Comparison of ENCODE assay signal across 39 cellular contexts in the genomic region with DNA sequence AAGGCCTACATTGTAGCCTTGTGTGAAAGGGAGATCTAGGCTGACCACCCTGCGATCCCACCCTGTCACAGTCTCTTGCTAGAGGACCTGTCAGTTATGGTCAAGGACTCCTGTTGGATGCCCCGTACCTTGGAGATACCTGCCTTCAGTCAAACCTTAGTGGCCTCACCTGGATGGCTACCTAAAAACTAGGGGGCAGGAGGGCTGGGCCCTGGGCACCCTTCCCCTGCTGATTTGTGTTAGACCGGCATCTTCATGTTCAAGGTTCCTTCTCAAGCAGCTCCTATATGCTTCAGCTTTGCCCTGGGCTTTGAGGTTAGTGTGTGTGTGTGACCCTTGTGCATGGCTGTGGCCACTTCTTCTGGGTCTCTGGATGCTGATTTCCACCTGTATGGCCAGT. TPM values are rescaled to one million over a fixed set of nuclear protein-coding genes. Genes with fewer than 3 reads are reported as not detected.
"Had no signal": no experiment of that assay in that cellular context is flagged by ENCODE, and none has a peak within 500 bp of the region (broad histone marks: within the 10 kb centered on the region; RNA-seq: fewer than 3 reads in every experiment).

No MANE protein-coding gene starts in this region.

- H3K36me3 Mint-ChIP-seq: activated CD8-positive, alpha-beta memory T cell treated with anti-CD3 and anti-CD28 coated beads, Interleukin-2, amount 10 ng/mL, durations not matched to agents 7 days and 5 days; activated naive CD4-positive, alpha-beta T cell treated with anti-CD3 and anti-CD28 coated beads, Interleukin-2, amount 50 U/mL, for 72 hours; activated naive CD8-positive, alpha-beta T cell treated with anti-CD3 and anti-CD28 coated beads for 36 hours; WTC11 had no signal

- ATAC-seq: activated CD4-positive, alpha-beta T cell treated with anti-CD3 and anti-CD28 coated beads for 36 hours; activated CD4-positive, CD25-positive, alpha-beta regulatory T cell treated with anti-CD3 and anti-CD28 coated beads, Interleukin-2, amount 50 U/mL, for 24 hours; activated CD8-positive, alpha-beta memory T cell treated with anti-CD3 and anti-CD28 coated beads, Interleukin-2, amount 10 ng/mL, durations not matched to agents 7 days and 5 days; activated CD8-positive, alpha-beta T cell treated with anti-CD3 and anti-CD28 coated beads, Interleukin-2, amount 10 ng/mL, durations not matched to agents 7 days and 5 days; activated naive CD4-positive, alpha-beta T cell treated with anti-CD3 and anti-CD28 coated beads, Interleukin-2, amount 50 U/mL, for 72 hours; body of pancreas; WTC11 had no signal

- H3K4me1 ChIP-seq: adrenal gland, breast epithelium had no signal

- H3K9me3 ChIP-seq: adrenal gland, body of pancreas had no signal

- H3K4me3 ChIP-seq: adrenal gland, body of pancreas, breast epithelium had no signal

- H3K4me3 Mint-ChIP-seq: activated CD4-positive, alpha-beta memory T cell treated with anti-CD3 and anti-CD28 coated beads, Interleukin-2, amount 10 ng/mL, durations not matched to agents 7 days and 5 days; activated CD4-positive, alpha-beta T cell treated with anti-CD3 and anti-CD28 coated beads for 36 hours; activated CD4-positive, alpha-beta T cell treated with anti-CD3 and anti-CD28 coated beads, Interleukin-2, amount 10 ng/mL, durations not matched to agents 7 days and 5 days; activated CD8-positive, alpha-beta memory T cell treated with anti-CD3 and anti-CD28 coated beads, Interleukin-2, amount 10 ng/mL, durations not matched to agents 7 days and 5 days; activated CD8-positive, alpha-beta T cell treated with anti-CD3 and anti-CD28 coated beads, Interleukin-2, amount 10 ng/mL, durations not matched to agents 7 days and 5 days; activated naive CD4-positive, alpha-beta T cell treated with anti-CD3 and anti-CD28 coated beads for 36 hours; activated naive CD8-positive, alpha-beta T cell treated with anti-CD3 and anti-CD28 coated beads for 36 hours; activated T-cell treated with anti-CD3 and anti-CD28 coated beads, Interleukin-2, amount 50 U/mL, for 24 hours; T-helper 1 cell treated with Interleukin-12 subunit alpha and Interleukin-12 subunit beta and Interleukin-4 antibody, amounts not matched to agents 30 μg/mL and 1 μg/mL, for 36 hours; T-helper 2 cell treated with Interferon-gamma antibody and Interleukin-4, amounts not matched to agents 5 μg/mL and 100 μg/mL, for 36 hours; WTC11 had no signal

- H3K9me3 Mint-ChIP-seq: activated CD4-positive, alpha-beta memory T cell treated with anti-CD3 and anti-CD28 coated beads, Interleukin-2, amount 10 ng/mL, durations not matched to agents 7 days and 5 days; activated CD4-positive, alpha-beta T cell treated with anti-CD3 and anti-CD28 coated beads, Interleukin-2, amount 10 ng/mL, durations not matched to agents 7 days and 5 days; activated naive CD4-positive, alpha-beta T cell treated with anti-CD3 and anti-CD28 coated beads for 36 hours; activated naive CD4-positive, alpha-beta T cell treated with anti-CD3 and anti-CD28 coated beads, Interleukin-2, amount 50 U/mL, for 72 hours; activated naive CD8-positive, alpha-beta T cell treated with anti-CD3 and anti-CD28 coated beads for 36 hours; activated T-helper 2 cell treated with anti-CD3 and anti-CD28 coated beads, Interferon-gamma antibody, Interleukin-2, Interleukin-4, amounts not matched to agents 10 μg/mL and 5 μg/mL and 100 μg/mL, durations not matched to agents 14 hours and 24 hours and 36 hours; T-helper 2 cell treated with Interferon-gamma antibody and Interleukin-4, amounts not matched to agents 5 μg/mL and 100 μg/mL, for 36 hours had no signal

- H3K27ac ChIP-seq: adrenal gland, body of pancreas, brain microvascular endothelial cell, breast epithelium, WERI-Rb-1 had no signal

- H3K36me3 ChIP-seq: adrenal gland, brain microvascular endothelial cell, breast epithelium, WERI-Rb-1 had no signal

- DNase-seq: activated CD4-positive, alpha-beta memory T cell treated with anti-CD3 and anti-CD28 coated beads, Interleukin-2, amount 10 ng/mL, durations not matched to agents 7 days and 5 days; activated CD4-positive, alpha-beta T cell treated with anti-CD3 and anti-CD28 coated beads for 1 hour; activated CD4-positive, alpha-beta T cell treated with anti-CD3 and anti-CD28 coated beads for 36 hours; activated CD4-positive, alpha-beta T cell treated with anti-CD3 and anti-CD28 coated beads for 48 hours; activated CD4-positive, alpha-beta T cell treated with anti-CD3 and anti-CD28 coated beads, Interleukin-2, amount 10 ng/mL, durations not matched to agents 7 days and 5 days; activated CD4-positive, alpha-beta T cell treated with anti-CD3 and anti-CD28 coated beads, Interleukin-2, amount 50 U/mL, for 48 hours; activated CD4-positive, CD25-positive, alpha-beta regulatory T cell; activated CD8-positive, alpha-beta memory T cell treated with anti-CD3 and anti-CD28 coated beads for 24 hours; activated CD8-positive, alpha-beta memory T cell treated with anti-CD3 and anti-CD28 coated beads, Interleukin-2, amount 10 ng/mL, durations not matched to agents 7 days and 5 days; activated CD8-positive, alpha-beta memory T cell treated with anti-CD3 and anti-CD28 coated beads, Interleukin-2, amount 50 U/mL, for 48 hours; activated CD8-positive, alpha-beta T cell treated with anti-CD3 and anti-CD28 coated beads, Interleukin-2, amount 10 ng/mL, durations not matched to agents 7 days and 5 days; activated effector memory CD4-positive, alpha-beta T cell treated with Interleukin-2 at 50 U/mL for 16 hours; activated gamma-delta T cell treated with Interleukin-2 at 50 U/mL for 16 hours; activated naive CD4-positive, alpha-beta T cell; activated naive CD4-positive, alpha-beta T cell treated with anti-CD3 and anti-CD28 coated beads for 36 hours; activated naive CD4-positive, alpha-beta T cell treated with anti-CD3 and anti-CD28 coated beads, Interleukin-2, amount 50 U/mL, for 16 hours; activated naive CD8-positive, alpha-beta T cell treated with anti-CD3 and anti-CD28 coated beads for 36 hours; activated T-cell treated with anti-CD3 and anti-CD28 coated beads, Interleukin-2, amount 50 U/mL, for 24 hours; activated T-cell treated with anti-CD3 and anti-CD28 coated beads, Interleukin-2, amount 50 U/mL, for 48 hours; adrenal gland; amniotic stem cell; aorta; body of pancreas; brain microvascular endothelial cell; central memory CD4-positive, alpha-beta T cell; T-helper 1 cell; T-helper 2 cell; T-helper 9 cell; WERI-Rb-1 had no signal

- H3K27ac Mint-ChIP-seq: activated CD4-positive, alpha-beta memory T cell treated with anti-CD3 and anti-CD28 coated beads, Interleukin-2, amount 10 ng/mL, durations not matched to agents 7 days and 5 days; activated CD4-positive, alpha-beta T cell treated with anti-CD3 and anti-CD28 coated beads for 36 hours; activated CD4-positive, alpha-beta T cell treated with anti-CD3 and anti-CD28 coated beads, Interleukin-2, amount 10 ng/mL, durations not matched to agents 7 days and 5 days; activated CD8-positive, alpha-beta memory T cell treated with anti-CD3 and anti-CD28 coated beads, Interleukin-2, amount 10 ng/mL, durations not matched to agents 7 days and 5 days; activated CD8-positive, alpha-beta T cell treated with anti-CD3 and anti-CD28 coated beads, Interleukin-2, amount 10 ng/mL, durations not matched to agents 7 days and 5 days; activated naive CD4-positive, alpha-beta T cell treated with anti-CD3 and anti-CD28 coated beads for 36 hours; activated naive CD8-positive, alpha-beta T cell treated with anti-CD3 and anti-CD28 coated beads for 36 hours; activated T-cell treated with anti-CD3 and anti-CD28 coated beads, Interleukin-2, amount 50 U/mL, for 24 hours; activated T-helper 2 cell treated with anti-CD3 and anti-CD28 coated beads, Interferon-gamma antibody, Interleukin-2, Interleukin-4, amounts not matched to agents 10 μg/mL and 5 μg/mL and 100 μg/mL, durations not matched to agents 14 hours and 24 hours and 36 hours; T-helper 1 cell treated with Interleukin-12 subunit alpha and Interleukin-12 subunit beta and Interleukin-4 antibody, amounts not matched to agents 30 μg/mL and 1 μg/mL, for 36 hours; T-helper 2 cell treated with Interferon-gamma antibody and Interleukin-4, amounts not matched to agents 5 μg/mL and 100 μg/mL, for 36 hours; WTC11 had no signal

- H3K27me3 ChIP-seq: adrenal gland, body of pancreas, brain microvascular endothelial cell, breast epithelium had no signal

- H3K27me3 Mint-ChIP-seq: activated CD4-positive, alpha-beta T cell treated with anti-CD3 and anti-CD28 coated beads for 36 hours; activated CD4-positive, alpha-beta T cell treated with anti-CD3 and anti-CD28 coated beads, Interleukin-2, amount 10 ng/mL, durations not matched to agents 7 days and 5 days; activated naive CD8-positive, alpha-beta T cell treated with anti-CD3 and anti-CD28 coated beads for 36 hours had no signal

RNA-seq across cellular contexts. Expression of a gene that starts 35.3 kb away (rescaled TPM):
- total RNA-seq: activated CD4-positive, alpha-beta memory T cell treated with anti-CD3 and anti-CD28 coated beads, Interleukin-2, amount 10 ng/mL, durations not matched to agents 7 days and 5 days; activated CD4-positive, alpha-beta T cell treated with anti-CD3 and anti-CD28 coated beads for 36 hours; activated CD4-positive, alpha-beta T cell treated with anti-CD3 and anti-CD28 coated beads, Interleukin-2, amount 10 ng/mL, durations not matched to agents 7 days and 5 days; activated CD8-positive, alpha-beta memory T cell treated with anti-CD3 and anti-CD28 coated beads, Interleukin-2, amount 10 ng/mL, durations not matched to agents 7 days and 5 days; activated CD8-positive, alpha-beta T cell treated with anti-CD3 and anti-CD28 coated beads, Interleukin-2, amount 10 ng/mL, durations not matched to agents 7 days and 5 days; activated naive CD4-positive, alpha-beta T cell treated with anti-CD3 and anti-CD28 coated beads for 36 hours; activated naive CD4-positive, alpha-beta T cell treated with anti-CD3 and anti-CD28 coated beads, Interleukin-2, amount 50 U/mL, for 72 hours; activated naive CD8-positive, alpha-beta T cell treated with anti-CD3 and anti-CD28 coated beads for 36 hours; activated T-helper 2 cell treated with anti-CD3 and anti-CD28 coated beads, Interferon-gamma antibody, Interleukin-2, Interleukin-4, amounts not matched to agents 10 μg/mL and 5 μg/mL and 100 μg/mL, durations not matched to agents 14 hours and 24 hours and 36 hours; aorta; astrocyte; breast epithelium; cardiac septum; cerebellum; WTC11 had no signal
